In genomic region chr11:119044708-119045107, GRCh38 we compare ENCODE assay signal across 2 cellular contexts.
TF ChIP-seq lines count a peak whose summit lies in the region.

No MANE protein-coding gene starts in this region.

TF ChIP-seq in HEK293T, 16 proteins besides CTCF, POLR2A, EP300 and RAD21:
- TF ChIP-seq ARNT (IDR thresholded peaks at IDR 0.05) (no peak), FOXM1 (IDR thresholded peaks at IDR 0.05; ENCODE audit: borderline replicate concordance) (no peak), L3MBTL2 (conservative IDR thresholded peaks at IDR 0.05) (no peak), SUZ12 (IDR thresholded peaks at IDR 0.05) (no peak), LEF1 (IDR thresholded peaks at IDR 0.05; ENCODE audit: borderline replicate concordance) (no peak), FOXA1 (IDR thresholded peaks at IDR 0.05) (no peak), BHLHE40 (IDR thresholded peaks at IDR 0.05; ENCODE audit: borderline replicate concordance) (no peak), FOXK2 (IDR thresholded peaks at IDR 0.05) (no peak), NFRKB (IDR thresholded peaks at IDR 0.05) (no peak)

TF ChIP-seq in K562, 482 proteins besides CTCF, POLR2A, EP300 and RAD21:
- TF ChIP-seq SUPT5H (IDR thresholded peaks at IDR 0.05), result 0 out of 2 replicates have a peak, but pooled peaks have one; percentile 12
- 0 out of 2 replicates have a peak, but pooled peaks have one; percentile 34 for TF ChIP-seq RBFOX2 (IDR thresholded peaks at IDR 0.05; ENCODE audit: low read depth, low read length)
- no peak for TF ChIP-seq KAT2B (IDR thresholded peaks at IDR 0.05; ENCODE audit: low read depth, low read length)
TF ChIP-seq in K562: peak in this region for 2.
